Comparison of ENCODE assay signal across 19 cellular contexts in genomic region chr1:118404024-118404423, GRCh38.
DNase-seq lines count a peak whose midpoint lies in the region; ATAC-seq, FAIRE-seq and TF ChIP-seq lines count a peak whose summit lies in the region.
"Had no signal": no experiment of that assay in that cellular context is flagged by ENCODE, and none has a peak within 500 bp of the region (broad histone marks: within the 10 kb centered on the region; RNA-seq: fewer than 3 reads in every experiment).

No MANE protein-coding gene starts in this region.

- no peak overlapping the region for H3K4me3 Mint-ChIP-seq in CD8-positive, alpha-beta memory T cell
- H3K4me3 Mint-ChIP-seq: B cell; CD4-positive, CD25-positive, alpha-beta regulatory T cell; CD8-positive, alpha-beta T cell had no signal

- H3K27me3 Mint-ChIP-seq in CD8-positive, alpha-beta memory T cell = peaks cover 0 to 2% of the 10 kb centered on the region in 2 donors
- H3K27me3 Mint-ChIP-seq: B cell; CD4-positive, CD25-positive, alpha-beta regulatory T cell had no signal

- H3K4me3 ChIP-seq in HEK293 (ENCODE audit: low read depth, low read length) = no peak overlapping the region
- no peak overlapping the region for H3K4me3 ChIP-seq in kidney (ENCODE audit: low read length in 2 of 2)
- no peak overlapping the region for H3K4me3 ChIP-seq in CD8-positive, alpha-beta memory T cell (ENCODE audit: low read length)
- H3K4me3 ChIP-seq: BLaER1, GM23248 had no signal

- H3K4me1 ChIP-seq in HEK293 (ENCODE audit: control insufficient read depth, insufficient read depth, low read length) (no peaks in the 10 kb centered on the region), kidney (ENCODE audit: control insufficient read depth in 1 of 2, insufficient read depth in 1 of 2, low read depth in 1 of 2, low read length in 2 of 2) (no peaks in the 10 kb centered on the region)
- no peaks in the 10 kb centered on the region for H3K4me1 ChIP-seq in CD8-positive, alpha-beta memory T cell (ENCODE audit: insufficient read depth, low read length)
- H3K4me1 ChIP-seq: BLaER1 had no signal

- H3K9ac ChIP-seq in kidney (ENCODE audit: low read length in 2 of 2) = no peak overlapping the region
- H3K9ac ChIP-seq: BLaER1, GM23248 had no signal

- DNase-seq in kidney (no peak), NCI-H146 (lab: John Stamatoyannopoulos, UW) (no peak)
- no peak for DNase-seq in CD8-positive, alpha-beta memory T cell
- DNase-seq: CD4-positive, CD25-positive, alpha-beta regulatory T cell; CD8-positive, alpha-beta T cell; DMS53; DMS79 treated with DMSO at 0.1 percent for 48 hours; GM23248; H7; HCEC 1CT had no signal

- no peak for TF ChIP-seq CTCF in HEK293 (tag by site-specific recombination; IDR thresholded peaks at IDR 0.05)
- no peak for TF ChIP-seq CTCF in kidney (IDR thresholded peaks at IDR 0.05; ENCODE audit: borderline replicate concordance, extremely low read depth, insufficient read depth)

- H3K27ac ChIP-seq in HEK293 (ENCODE audit: extremely low read depth, low read depth, low read length) (no peak overlapping the region), kidney (ENCODE audit: low read depth in 2 of 2, low read length in 2 of 2) (no peak overlapping the region)
- no peak overlapping the region for H3K27ac ChIP-seq in CD8-positive, alpha-beta memory T cell (ENCODE audit: low read depth, low read length)
- H3K27ac ChIP-seq: BLaER1, C4-2B, GM23248 had no signal

- H3K9me3 Mint-ChIP-seq in CD8-positive, alpha-beta memory T cell = peaks cover 9 to 24% (median 15%) of the 10 kb centered on the region in 5 donors

- H3K27ac Mint-ChIP-seq in CD8-positive, alpha-beta memory T cell = no peak overlapping the region
- H3K27ac Mint-ChIP-seq: B cell; CD4-positive, CD25-positive, alpha-beta regulatory T cell; CD8-positive, alpha-beta T cell had no signal

- H3K36me3 ChIP-seq in HEK293 (ENCODE audit: control insufficient read depth in 2 of 2, insufficient read depth in 1 of 2, low read length in 2 of 2) = no peaks in the 10 kb centered on the region
- H3K36me3 ChIP-seq in kidney (ENCODE audit: control insufficient read depth in 1 of 2, insufficient read depth in 2 of 2, low read length in 2 of 2) = no peaks in the 10 kb centered on the region
- no peaks in the 10 kb centered on the region for H3K36me3 ChIP-seq in CD8-positive, alpha-beta memory T cell (ENCODE audit: insufficient read depth, low read length)
- H3K36me3 ChIP-seq: BLaER1 had no signal

- POLR2A ChIA-PET in HEK293 (lab: Yijun Ruan, JAX) = no interaction called here
- POLR2A ChIA-PET in CD8-positive, alpha-beta memory T cell (lab: Charles Lee) = no interaction called here

- no peak for ATAC-seq in GM19463 (IDR thresholded peaks at IDR 0.05; ENCODE audit: unreplicated experiment)
- ATAC-seq: CD8-positive, alpha-beta T cell had no signal

- H3K36me3 Mint-ChIP-seq in CD8-positive, alpha-beta memory T cell = no peaks in the 10 kb centered on the region
- H3K36me3 Mint-ChIP-seq: CD4-positive, CD25-positive, alpha-beta regulatory T cell; CD8-positive, alpha-beta T cell had no signal

- CTCF ChIA-PET in HEK293 (lab: Yijun Ruan, JAX) = no interaction called here
- CTCF ChIA-PET in CD8-positive, alpha-beta memory T cell (lab: Charles Lee) = no interaction called here

- H3K27me3 ChIP-seq in CD8-positive, alpha-beta memory T cell (ENCODE audit: insufficient read depth, low read length, poor library complexity, severe bottlenecking) = no peaks in the 10 kb centered on the region
- H3K27me3 ChIP-seq: BLaER1 had no signal

- H3K4me1 Mint-ChIP-seq in CD8-positive, alpha-beta memory T cell = no peaks in the 10 kb centered on the region
- H3K4me1 Mint-ChIP-seq: B cell; CD4-positive, CD25-positive, alpha-beta regulatory T cell had no signal

- H3K9me3 ChIP-seq in HEK293 (ENCODE audit: control insufficient read depth, insufficient read depth, low read depth, low read length) (no peaks in the 10 kb centered on the region; the same call in 1 of the 2 replicates), kidney (ENCODE audit: control insufficient read depth in 1 of 2, low read length in 2 of 2) (peaks cover 0 to 8% of the 10 kb centered on the region in 2 donors)
- no peaks in the 10 kb centered on the region for H3K9me3 ChIP-seq in CD8-positive, alpha-beta memory T cell (ENCODE audit: low read length)

- FAIRE-seq in endometrium (lab: Jason Lieb, UNC) = peak; percentile 82
- FAIRE-seq in kidney (lab: Jason Lieb, UNC) = peak; percentile 83
- FAIRE-seq: GM12892, GM19239, H1 had no signal

- intact Hi-C loops in kidney (cut with DNase I) = no loop called here

TF ChIP-seq in HEK293, 187 proteins besides CTCF, POLR2A, EP300 and RAD21 (continues in another document):
- TF ChIP-seq ZNF529 (tag by site-specific recombination; IDR thresholded peaks at IDR 0.05; ENCODE audit: insufficient replicate concordance) (peak; percentile 20), ZNF266 (tag by site-specific recombination; IDR thresholded peaks at IDR 0.05; ENCODE audit: low read depth) (no peak), BCL11A (tag by site-specific recombination; IDR thresholded peaks at IDR 0.05; ENCODE audit: low read depth) (no peak), RBAK (tag by site-specific recombination; IDR thresholded peaks at IDR 0.05) (no peak), ZNF433 (tag by site-specific recombination; IDR thresholded peaks at IDR 0.05; ENCODE audit: low read depth) (no peak), ZFP37 (tag by site-specific recombination; IDR thresholded peaks at IDR 0.05) (no peak), BCL6B (tag by site-specific recombination; IDR thresholded peaks at IDR 0.05) (no peak), ZNF280D (tag by site-specific recombination; IDR thresholded peaks at IDR 0.05) (no peak), WT1 (tag by site-specific recombination; IDR thresholded peaks at IDR 0.05) (no peak), PRDM1 (tag by site-specific recombination; IDR thresholded peaks at IDR 0.05) (no peak), KLF1 (tag by site-specific recombination; IDR thresholded peaks at IDR 0.05) (no peak), ZNF510 (tag by site-specific recombination; IDR thresholded peaks at IDR 0.05; ENCODE audit: insufficient replicate concordance) (peak; percentile 64), ZNF692 (tag by site-specific recombination; IDR thresholded peaks at IDR 0.05) (no peak), ZNF24 (tag by site-specific recombination; IDR thresholded peaks at IDR 0.05) (no peak), ZNF768 (tag by site-specific recombination; IDR thresholded peaks at IDR 0.05) (no peak), GLIS2 (tag by site-specific recombination; IDR thresholded peaks at IDR 0.05) (no peak)
